2 cellular contexts compared by ENCODE assay signal in genomic region chr12:18135509-18135908, GRCh38.
TF ChIP-seq lines count a peak whose summit lies in the region.

No MANE protein-coding gene starts in this region.

TF ChIP-seq in H1, 55 proteins besides CTCF, POLR2A, EP300 and RAD21 (continued from another document):
- no peak for TF ChIP-seq KDM1A (IDR thresholded peaks at IDR 0.05; ENCODE audit: borderline replicate concordance, low read length)
- TF ChIP-seq CEBPB (IDR thresholded peaks at IDR 0.05; ENCODE audit: low read depth, low read length): no peak
- TF ChIP-seq USF2 (IDR thresholded peaks at IDR 0.05; ENCODE audit: low read length): no peak
- no peak for TF ChIP-seq SRF (IDR thresholded peaks at IDR 0.05; ENCODE audit: low read depth, low read length)
- TF ChIP-seq CREB1 (IDR thresholded peaks at IDR 0.05): no peak
- no peak for TF ChIP-seq SAP30 (IDR thresholded peaks at IDR 0.05; ENCODE audit: insufficient read depth, insufficient replicate concordance, low read length)
- no peak for TF ChIP-seq CBX8 (IDR thresholded peaks at IDR 0.05; ENCODE audit: borderline replicate concordance, low read depth, low read length)
- no peak for TF ChIP-seq CTBP2 (IDR thresholded peaks at IDR 0.05; ENCODE audit: borderline replicate concordance, insufficient read depth, insufficient read length, low read length)
- no peak for TF ChIP-seq CBX5 (IDR thresholded peaks at IDR 0.05; ENCODE audit: low read depth, low read length)
- no peak for TF ChIP-seq SP4 (IDR thresholded peaks at IDR 0.05; ENCODE audit: low read length)
- TF ChIP-seq NRF1 (IDR thresholded peaks at IDR 0.05; ENCODE audit: low read depth, low read length): no peak
- no peak for TF ChIP-seq RNF2 (IDR thresholded peaks at IDR 0.05; ENCODE audit: borderline replicate concordance, low read depth, low read length, missing control alignments, poor library complexity, severe bottlenecking)
- no peak for TF ChIP-seq YY1 (IDR thresholded peaks at IDR 0.05; ENCODE audit: low read depth, low read length)
- no peak for TF ChIP-seq TAF1 (IDR thresholded peaks at IDR 0.05; ENCODE audit: low read depth, low read length)
- no peak for TF ChIP-seq ZNF274 (IDR thresholded peaks at IDR 0.05; ENCODE audit: borderline replicate concordance, extremely low read depth, low read length)
- no peak for TF ChIP-seq BACH1 (IDR thresholded peaks at IDR 0.05; ENCODE audit: low read length)
- no peak for TF ChIP-seq SIN3A (conservative IDR thresholded peaks at IDR 0.05 in 1 of 2, IDR thresholded peaks at IDR 0.05 in 1 of 2; ENCODE audit: low read depth in 1 of 2, low read length in 2 of 2)
- TF ChIP-seq POU5F1 (IDR thresholded peaks at IDR 0.05; ENCODE audit: low read depth, low read length): no peak

TF ChIP-seq in GM12891, 5 proteins besides CTCF, POLR2A, EP300 and RAD21 (continued from another document):
- no peak for TF ChIP-seq POLR2AphosphoS5 (IDR thresholded peaks at IDR 0.05; ENCODE audit: low read depth, low read length)
- no peak for TF ChIP-seq TAF1 (IDR thresholded peaks at IDR 0.05; ENCODE audit: low read depth, low read length)
- TF ChIP-seq POU2F2 (IDR thresholded peaks at IDR 0.05; ENCODE audit: low read depth, low read length): no peak
TF ChIP-seq in GM12891: peak in this region for 0.
